1 cellular context compared by ENCODE assay signal in the genomic region with DNA sequence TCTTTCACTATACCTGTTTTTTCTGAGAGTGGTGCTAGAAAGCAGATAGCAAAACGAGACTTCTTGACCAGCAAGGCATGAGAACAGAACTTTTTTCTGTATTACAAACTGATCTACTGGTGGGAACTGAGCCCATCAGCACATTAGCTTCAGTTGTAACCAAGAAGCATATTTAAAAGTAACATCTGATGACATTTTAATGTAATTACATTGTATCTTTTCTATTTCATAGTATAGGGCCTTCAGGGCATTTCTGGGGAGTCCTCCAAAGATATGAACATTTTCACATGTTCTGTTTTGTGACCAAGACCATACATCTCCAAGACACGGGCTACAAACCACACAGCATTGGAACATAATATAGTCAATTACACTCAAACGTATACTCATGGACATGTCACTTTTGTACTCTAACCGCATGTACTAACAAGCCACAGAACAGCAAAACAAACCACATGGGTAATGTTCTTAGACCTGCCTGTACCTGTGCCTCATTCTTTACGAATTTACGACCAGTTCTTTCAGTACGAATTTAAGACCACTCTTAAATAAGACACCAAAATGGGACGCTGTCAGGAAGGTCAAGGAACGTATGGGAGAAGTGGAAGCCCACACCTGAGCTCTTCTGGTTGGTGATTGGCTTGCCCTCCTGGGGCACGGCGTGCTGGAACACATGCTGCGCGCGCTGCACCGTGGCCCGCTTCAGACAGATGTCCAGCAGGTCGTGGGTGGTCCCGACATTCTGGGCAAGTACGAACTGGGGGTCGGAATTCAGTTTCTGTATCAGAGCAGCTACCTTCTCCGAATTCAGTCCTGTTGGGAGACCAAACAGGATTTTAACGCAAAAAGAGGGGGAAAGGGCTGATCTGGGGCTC.
TF ChIP-seq lines count a peak whose summit lies in the region.

No MANE protein-coding gene starts in this region.

TF ChIP-seq in GM23338, 12 proteins besides CTCF, POLR2A, EP300 and RAD21 (continued from another document):
- TF ChIP-seq, protein P1, sequence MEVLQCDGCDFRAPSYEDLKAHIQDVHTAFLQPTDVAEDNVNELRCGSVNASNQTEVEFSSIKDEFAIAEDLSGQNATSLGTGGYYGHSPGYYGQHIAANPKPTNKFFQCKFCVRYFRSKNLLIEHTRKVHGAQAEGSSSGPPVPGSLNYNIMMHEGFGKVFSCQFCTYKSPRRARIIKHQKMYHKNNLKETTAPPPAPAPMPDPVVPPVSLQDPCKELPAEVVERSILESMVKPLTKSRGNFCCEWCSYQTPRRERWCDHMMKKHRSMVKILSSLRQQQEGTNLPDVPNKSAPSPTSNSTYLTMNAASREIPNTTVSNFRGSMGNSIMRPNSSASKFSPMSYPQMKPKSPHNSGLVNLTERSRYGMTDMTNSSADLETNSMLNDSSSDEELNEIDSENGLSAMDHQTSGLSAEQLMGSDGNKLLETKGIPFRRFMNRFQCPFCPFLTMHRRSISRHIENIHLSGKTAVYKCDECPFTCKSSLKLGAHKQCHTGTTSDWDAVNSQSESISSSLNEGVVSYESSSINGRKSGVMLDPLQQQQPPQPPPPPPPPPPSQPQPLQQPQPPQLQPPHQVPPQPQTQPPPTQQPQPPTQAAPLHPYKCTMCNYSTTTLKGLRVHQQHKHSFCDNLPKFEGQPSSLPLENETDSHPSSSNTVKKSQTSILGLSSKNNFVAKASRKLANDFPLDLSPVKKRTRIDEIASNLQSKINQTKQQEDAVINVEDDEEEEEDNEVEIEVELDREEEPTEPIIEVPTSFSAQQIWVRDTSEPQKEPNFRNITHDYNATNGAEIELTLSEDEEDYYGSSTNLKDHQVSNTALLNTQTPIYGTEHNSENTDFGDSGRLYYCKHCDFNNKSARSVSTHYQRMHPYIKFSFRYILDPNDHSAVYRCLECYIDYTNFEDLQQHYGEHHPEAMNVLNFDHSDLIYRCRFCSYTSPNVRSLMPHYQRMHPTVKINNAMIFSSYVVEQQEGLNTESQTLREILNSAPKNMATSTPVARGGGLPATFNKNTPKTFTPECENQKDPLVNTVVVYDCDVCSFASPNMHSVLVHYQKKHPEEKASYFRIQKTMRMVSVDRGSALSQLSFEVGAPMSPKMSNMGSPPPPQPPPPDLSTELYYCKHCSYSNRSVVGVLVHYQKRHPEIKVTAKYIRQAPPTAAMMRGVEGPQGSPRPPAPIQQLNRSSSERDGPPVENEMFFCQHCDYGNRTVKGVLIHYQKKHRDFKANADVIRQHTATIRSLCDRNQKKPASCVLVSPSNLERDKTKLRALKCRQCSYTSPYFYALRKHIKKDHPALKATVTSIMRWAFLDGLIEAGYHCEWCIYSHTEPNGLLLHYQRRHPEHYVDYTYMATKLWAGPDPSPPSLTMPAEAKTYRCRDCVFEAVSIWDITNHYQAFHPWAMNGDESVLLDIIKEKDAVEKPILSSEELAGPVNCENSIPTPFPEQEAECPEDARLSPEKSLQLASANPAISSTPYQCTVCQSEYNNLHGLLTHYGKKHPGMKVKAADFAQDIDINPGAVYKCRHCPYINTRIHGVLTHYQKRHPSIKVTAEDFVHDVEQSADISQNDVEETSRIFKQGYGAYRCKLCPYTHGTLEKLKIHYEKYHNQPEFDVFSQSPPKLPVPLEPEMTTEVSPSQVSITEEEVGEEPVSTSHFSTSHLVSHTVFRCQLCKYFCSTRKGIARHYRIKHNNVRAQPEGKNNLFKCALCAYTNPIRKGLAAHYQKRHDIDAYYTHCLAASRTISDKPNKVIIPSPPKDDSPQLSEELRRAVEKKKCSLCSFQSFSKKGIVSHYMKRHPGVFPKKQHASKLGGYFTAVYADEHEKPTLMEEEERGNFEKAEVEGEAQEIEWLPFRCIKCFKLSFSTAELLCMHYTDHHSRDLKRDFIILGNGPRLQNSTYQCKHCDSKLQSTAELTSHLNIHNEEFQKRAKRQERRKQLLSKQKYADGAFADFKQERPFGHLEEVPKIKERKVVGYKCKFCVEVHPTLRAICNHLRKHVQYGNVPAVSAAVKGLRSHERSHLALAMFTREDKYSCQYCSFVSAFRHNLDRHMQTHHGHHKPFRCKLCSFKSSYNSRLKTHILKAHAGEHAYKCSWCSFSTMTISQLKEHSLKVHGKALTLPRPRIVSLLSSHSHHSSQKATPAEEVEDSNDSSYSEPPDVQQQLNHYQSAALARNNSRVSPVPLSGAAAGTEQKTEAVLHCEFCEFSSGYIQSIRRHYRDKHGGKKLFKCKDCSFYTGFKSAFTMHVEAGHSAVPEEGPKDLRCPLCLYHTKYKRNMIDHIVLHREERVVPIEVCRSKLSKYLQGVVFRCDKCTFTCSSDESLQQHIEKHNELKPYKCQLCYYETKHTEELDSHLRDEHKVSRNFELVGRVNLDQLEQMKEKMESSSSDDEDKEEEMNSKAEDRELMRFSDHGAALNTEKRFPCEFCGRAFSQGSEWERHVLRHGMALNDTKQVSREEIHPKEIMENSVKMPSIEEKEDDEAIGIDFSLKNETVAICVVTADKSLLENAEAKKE (CRISPR knock-in tag; IDR thresholded peaks at IDR 0.05): no peak
- no peak for TF ChIP-seq EZH2phosphoT487 (IDR thresholded peaks at IDR 0.05; ENCODE audit: unreplicated experiment)
- TF ChIP-seq CREB1 (CRISPR knock-in tag; IDR thresholded peaks at IDR 0.05; ENCODE audit: low read depth): no peak
- no peak for TF ChIP-seq JUNB (IDR thresholded peaks at IDR 0.05; ENCODE audit: unreplicated experiment)
- TF ChIP-seq ZNF331 (CRISPR knock-in tag; IDR thresholded peaks at IDR 0.05; ENCODE audit: low read depth): no peak
- TF ChIP-seq, protein P2, sequence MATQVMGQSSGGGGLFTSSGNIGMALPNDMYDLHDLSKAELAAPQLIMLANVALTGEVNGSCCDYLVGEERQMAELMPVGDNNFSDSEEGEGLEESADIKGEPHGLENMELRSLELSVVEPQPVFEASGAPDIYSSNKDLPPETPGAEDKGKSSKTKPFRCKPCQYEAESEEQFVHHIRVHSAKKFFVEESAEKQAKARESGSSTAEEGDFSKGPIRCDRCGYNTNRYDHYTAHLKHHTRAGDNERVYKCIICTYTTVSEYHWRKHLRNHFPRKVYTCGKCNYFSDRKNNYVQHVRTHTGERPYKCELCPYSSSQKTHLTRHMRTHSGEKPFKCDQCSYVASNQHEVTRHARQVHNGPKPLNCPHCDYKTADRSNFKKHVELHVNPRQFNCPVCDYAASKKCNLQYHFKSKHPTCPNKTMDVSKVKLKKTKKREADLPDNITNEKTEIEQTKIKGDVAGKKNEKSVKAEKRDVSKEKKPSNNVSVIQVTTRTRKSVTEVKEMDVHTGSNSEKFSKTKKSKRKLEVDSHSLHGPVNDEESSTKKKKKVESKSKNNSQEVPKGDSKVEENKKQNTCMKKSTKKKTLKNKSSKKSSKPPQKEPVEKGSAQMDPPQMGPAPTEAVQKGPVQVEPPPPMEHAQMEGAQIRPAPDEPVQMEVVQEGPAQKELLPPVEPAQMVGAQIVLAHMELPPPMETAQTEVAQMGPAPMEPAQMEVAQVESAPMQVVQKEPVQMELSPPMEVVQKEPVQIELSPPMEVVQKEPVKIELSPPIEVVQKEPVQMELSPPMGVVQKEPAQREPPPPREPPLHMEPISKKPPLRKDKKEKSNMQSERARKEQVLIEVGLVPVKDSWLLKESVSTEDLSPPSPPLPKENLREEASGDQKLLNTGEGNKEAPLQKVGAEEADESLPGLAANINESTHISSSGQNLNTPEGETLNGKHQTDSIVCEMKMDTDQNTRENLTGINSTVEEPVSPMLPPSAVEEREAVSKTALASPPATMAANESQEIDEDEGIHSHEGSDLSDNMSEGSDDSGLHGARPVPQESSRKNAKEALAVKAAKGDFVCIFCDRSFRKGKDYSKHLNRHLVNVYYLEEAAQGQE (IDR thresholded peaks at IDR 0.05; ENCODE audit: unreplicated experiment): no peak
- no peak for TF ChIP-seq ZNF114 (CRISPR knock-in tag; IDR thresholded peaks at IDR 0.05)
- no peak for TF ChIP-seq EZH2 (IDR thresholded peaks at IDR 0.05; ENCODE audit: low read depth, unreplicated experiment)
